21 cellular contexts compared by ENCODE assay signal in genomic region chr12:34626363-34627157, GRCh38.
DNase-seq lines count a peak whose midpoint lies in the region; ATAC-seq, FAIRE-seq and TF ChIP-seq lines count a peak whose summit lies in the region.
"Had no signal": no experiment of that assay in that cellular context is flagged by ENCODE, and none has a peak within 500 bp of the region (broad histone marks: within the 10 kb centered on the region; RNA-seq: fewer than 3 reads in every experiment).

No MANE protein-coding gene starts in this region.

- ATAC-seq in left lobe of liver: peak; percentile 58
- ATAC-seq in GM21360 (IDR thresholded peaks at IDR 0.05; ENCODE audit: unreplicated experiment): no peak

- TF ChIP-seq CTCF in bronchial epithelial cell (IDR thresholded peaks at IDR 0.05; ENCODE audit: insufficient read depth, low read length, severe bottlenecking): no peak

- DNase-seq in bronchial epithelial cell (ENCODE audit: low read depth) (no peak), left lobe of liver (ENCODE audit: low spot score) (no peak), mucosa of gallbladder (ENCODE audit: low spot score) (peak; percentile 34)
- no peak for DNase-seq in activated CD4-positive, CD25-positive, alpha-beta regulatory T cell (lab: John Stamatoyannopoulos, UW)
- DNase-seq: 8988T; ACHN; BE2C; C1 segment of cervical spinal cord; CD4-positive, alpha-beta memory T cell; CD4-positive, CD25-positive, alpha-beta regulatory T cell; CD8-positive, alpha-beta memory T cell; COR-L47; DMS 273 treated with DMSO at 0.1 percent for 48 hours; DMS79 treated with DMSO at 0.1 percent for 48 hours; GF-D8 had no signal

- H3K36me3 ChIP-seq in bronchial epithelial cell (ENCODE audit: control insufficient read depth, insufficient read depth, low read length): no peaks in the 10 kb centered on the region
- H3K36me3 ChIP-seq: BE2C, BLaER1 had no signal

- peak; percentile 13 for FAIRE-seq in bronchial epithelial cell (lab: Jason Lieb, UNC)
- FAIRE-seq: A204.1, G401.6, GM12891, GM19239 had no signal

- H3K4me3 ChIP-seq in bronchial epithelial cell (ENCODE audit: low read depth, low read length): no peak overlapping the region
- H3K4me3 ChIP-seq: BLaER1 had no signal

- no peaks in the 10 kb centered on the region for H3K27me3 ChIP-seq in bronchial epithelial cell (ENCODE audit: control insufficient read depth, insufficient read depth, low read length)
- H3K27me3 ChIP-seq: BE2C, BLaER1 had no signal
